Comparison of ENCODE assay signal across 25 cellular contexts in the genomic region with DNA sequence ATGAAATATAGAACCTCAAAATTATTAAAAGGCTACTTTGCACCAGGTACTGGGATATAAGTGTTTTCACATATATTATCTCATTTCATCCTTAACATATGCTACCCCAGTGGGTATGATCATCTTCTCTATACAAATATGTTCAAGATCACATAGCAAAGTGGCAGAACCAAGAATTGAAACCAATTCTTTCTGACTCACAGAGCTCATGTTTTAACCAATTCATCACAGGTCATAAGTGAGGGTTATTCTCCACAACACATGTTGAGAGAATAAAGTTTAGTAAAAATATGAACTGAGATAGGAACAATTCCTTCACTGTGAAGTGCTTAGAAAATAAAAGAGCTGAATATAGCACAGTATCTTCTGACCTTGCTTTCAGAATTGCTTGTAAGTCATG.
DNase-seq lines count a peak whose midpoint lies in the region; ATAC-seq, FAIRE-seq and TF ChIP-seq lines count a peak whose summit lies in the region.
"Had no signal": no experiment of that assay in that cellular context is flagged by ENCODE, and none has a peak within 500 bp of the region (broad histone marks: within the 10 kb centered on the region; RNA-seq: fewer than 3 reads in every experiment).

No MANE protein-coding gene starts in this region.

- no peaks in the 10 kb centered on the region for H3K36me3 ChIP-seq in kidney (ENCODE audit: control insufficient read depth in 1 of 2, insufficient read depth in 2 of 2, low read length in 2 of 2)
- H3K36me3 ChIP-seq: cardiac muscle cell, pancreas, right lobe of liver, SJSA1, suprapubic skin had no signal

- H3K9me3 ChIP-seq in kidney (ENCODE audit: control insufficient read depth in 1 of 2, low read length in 2 of 2), result no peaks in the 10 kb centered on the region
- H3K9me3 ChIP-seq: pancreas, right lobe of liver, SJSA1, suprapubic skin had no signal

- FAIRE-seq in kidney (lab: Jason Lieb, UNC), result no peak
- FAIRE-seq: pancreas, urothelium cell line had no signal

- H3K4me3 Mint-ChIP-seq in activated CD4-positive, alpha-beta T cell treated with anti-CD3 and anti-CD28 coated beads for 36 hours, result no peak overlapping the region
- H3K4me3 Mint-ChIP-seq in stimulated activated naive CD8-positive, alpha-beta T cell treated with anti-CD3 and anti-CD28 coated beads, Interleukin-15, amount 100 ng/mL, for 72 hours, result no peak overlapping the region
- H3K4me3 Mint-ChIP-seq: activated CD4-positive, alpha-beta memory T cell treated with anti-CD3 and anti-CD28 coated beads for 36 hours; dendritic cell treated with granulocyte-macrophage colony-stimulating factor and Interleukin-4, amounts not matched to agents 40 ng/mL and 50 ng/mL, for 4 days; natural killer cell treated with Interleukin-12 subunit alpha and Interleukin-12 subunit beta and Interleukin-15 and Interleukin-18, amount 100 ng/mL, for 72 hours had no signal

- no peak overlapping the region for H3K9ac ChIP-seq in kidney (ENCODE audit: low read length in 2 of 2)
- H3K9ac ChIP-seq: KMS-11 had no signal

- ATAC-seq in activated CD4-positive, alpha-beta T cell treated with anti-CD3 and anti-CD28 coated beads for 36 hours, result peak; percentile 70
- ATAC-seq in HG02588 (IDR thresholded peaks at IDR 0.05; ENCODE audit: unreplicated experiment), result peak; percentile 48
- peak; percentile 41 for ATAC-seq in HG03354 (IDR thresholded peaks at IDR 0.05; ENCODE audit: poor library complexity, severe bottlenecking, unreplicated experiment)
- ATAC-seq in stimulated activated naive CD8-positive, alpha-beta T cell treated with anti-CD3 and anti-CD28 coated beads, Interleukin-15, amount 100 ng/mL, for 72 hours, result peak; percentile 54
- no peak for ATAC-seq in HG02884 (IDR thresholded peaks at IDR 0.05; ENCODE audit: unreplicated experiment)
- ATAC-seq: left lobe of liver; natural killer cell treated with Interleukin-12 subunit alpha and Interleukin-12 subunit beta and Interleukin-15 and Interleukin-18, amount 100 ng/mL, for 72 hours; Panc1; pancreas; right lobe of liver had no signal

- POLR2A ChIA-PET in activated CD4-positive, alpha-beta T cell treated with anti-CD3 and anti-CD28 coated beads for 36 hours (lab: Charles Lee), result no interaction called here

- no peak overlapping the region for H3K27ac ChIP-seq in kidney (ENCODE audit: low read depth in 2 of 2, low read length in 2 of 2)
- H3K27ac ChIP-seq: cardiac muscle cell, KMS-11, pancreas, right lobe of liver, SJSA1, suprapubic skin had no signal

- intact Hi-C loops in activated CD4-positive, alpha-beta T cell treated with anti-CD3 and anti-CD28 coated beads for 36 hours (cut with DNase I, micrococcal nuclease), result loop anchor here (5.0 to 10.0 kb wide), 5 partner anchors 288 to 507 kb away; no protein-coding TSS in a partner anchor
- intact Hi-C loops in kidney (cut with DNase I), result no loop called here

- no peak for TF ChIP-seq CTCF in kidney (IDR thresholded peaks at IDR 0.05; ENCODE audit: borderline replicate concordance, extremely low read depth, insufficient read depth)

- H3K27ac Mint-ChIP-seq in activated CD4-positive, alpha-beta T cell treated with anti-CD3 and anti-CD28 coated beads for 36 hours, result no peak overlapping the region
- no peak overlapping the region for H3K27ac Mint-ChIP-seq in stimulated activated naive CD8-positive, alpha-beta T cell treated with anti-CD3 and anti-CD28 coated beads, Interleukin-15, amount 100 ng/mL, for 72 hours
- H3K27ac Mint-ChIP-seq: activated CD4-positive, alpha-beta memory T cell treated with anti-CD3 and anti-CD28 coated beads for 36 hours; dendritic cell treated with granulocyte-macrophage colony-stimulating factor and Interleukin-4, amounts not matched to agents 40 ng/mL and 50 ng/mL, for 4 days; natural killer cell treated with Interleukin-12 subunit alpha and Interleukin-12 subunit beta and Interleukin-15 and Interleukin-18, amount 100 ng/mL, for 72 hours had no signal

- no peaks in the 10 kb centered on the region for H3K36me3 Mint-ChIP-seq in activated CD4-positive, alpha-beta T cell treated with anti-CD3 and anti-CD28 coated beads for 36 hours (ENCODE audit: low read depth)
- H3K36me3 Mint-ChIP-seq: activated CD4-positive, alpha-beta memory T cell treated with anti-CD3 and anti-CD28 coated beads for 36 hours; natural killer cell treated with Interleukin-12 subunit alpha and Interleukin-12 subunit beta and Interleukin-15 and Interleukin-18, amount 100 ng/mL, for 72 hours had no signal

- no peaks in the 10 kb centered on the region for H3K4me1 ChIP-seq in kidney (ENCODE audit: control insufficient read depth in 1 of 2, insufficient read depth in 1 of 2, low read depth in 1 of 2, low read length in 2 of 2)
- H3K4me1 ChIP-seq: pancreas, right lobe of liver, SJSA1, suprapubic skin had no signal

- no peaks in the 10 kb centered on the region for H3K9me3 Mint-ChIP-seq in activated CD4-positive, alpha-beta T cell treated with anti-CD3 and anti-CD28 coated beads for 36 hours (ENCODE audit: low read depth)
- no peaks in the 10 kb centered on the region for H3K9me3 Mint-ChIP-seq in stimulated activated naive CD8-positive, alpha-beta T cell treated with anti-CD3 and anti-CD28 coated beads, Interleukin-15, amount 100 ng/mL, for 72 hours
- H3K9me3 Mint-ChIP-seq: activated CD4-positive, alpha-beta memory T cell treated with anti-CD3 and anti-CD28 coated beads for 36 hours; dendritic cell treated with granulocyte-macrophage colony-stimulating factor and Interleukin-4, amounts not matched to agents 40 ng/mL and 50 ng/mL, for 4 days; natural killer cell treated with Interleukin-12 subunit alpha and Interleukin-12 subunit beta and Interleukin-15 and Interleukin-18, amount 100 ng/mL, for 72 hours had no signal

- peaks cover 7% of the 10 kb centered on the region for H3K27me3 Mint-ChIP-seq in activated CD4-positive, alpha-beta T cell treated with anti-CD3 and anti-CD28 coated beads for 36 hours
- H3K27me3 Mint-ChIP-seq in stimulated activated naive CD8-positive, alpha-beta T cell treated with anti-CD3 and anti-CD28 coated beads, Interleukin-15, amount 100 ng/mL, for 72 hours, result peaks cover 17% of the 10 kb centered on the region
- H3K27me3 Mint-ChIP-seq: dendritic cell treated with granulocyte-macrophage colony-stimulating factor and Interleukin-4, amounts not matched to agents 40 ng/mL and 50 ng/mL, for 4 days had no signal

- no peak for DNase-seq in activated CD4-positive, alpha-beta T cell treated with anti-CD3 and anti-CD28 coated beads for 36 hours
- no peak for DNase-seq in activated CD4-positive, alpha-beta T cell treated with anti-CD3 and anti-CD28 coated beads for 1 hour
- no peak for DNase-seq in stimulated activated naive CD8-positive, alpha-beta T cell treated with anti-CD3 and anti-CD28 coated beads, Interleukin-15, amount 100 ng/mL, for 72 hours
- DNase-seq in medulla oblongata (ENCODE audit: extremely low spot score) (no peak), kidney (no peak)
- DNase-seq: 8988T; activated CD4-positive, alpha-beta memory T cell treated with anti-CD3 and anti-CD28 coated beads for 36 hours; AML-193; amygdala; NCI-H187; NCI-H226; pancreas; right lobe of liver had no signal

- CTCF ChIA-PET in activated CD4-positive, alpha-beta T cell treated with anti-CD3 and anti-CD28 coated beads for 36 hours (lab: Charles Lee), result interaction anchor here (0.6 to 2.4 kb wide), 13 partner anchors 9 to 834 kb away, joined by 3 to 9 read pairs (median 3); no protein-coding TSS in a partner anchor

- H3K4me3 ChIP-seq in kidney (ENCODE audit: low read length in 2 of 2), result no peak overlapping the region
- H3K4me3 ChIP-seq: cardiac muscle cell, pancreas, right lobe of liver, SJSA1, suprapubic skin had no signal

- H3K4me1 Mint-ChIP-seq in activated CD4-positive, alpha-beta T cell treated with anti-CD3 and anti-CD28 coated beads for 36 hours, result peaks cover 7% of the 10 kb centered on the region
- peaks cover 9% of the 10 kb centered on the region for H3K4me1 Mint-ChIP-seq in stimulated activated naive CD8-positive, alpha-beta T cell treated with anti-CD3 and anti-CD28 coated beads, Interleukin-15, amount 100 ng/mL, for 72 hours
